Comparison of ENCODE assay signal across 14 cellular contexts in genomic region chrX:88135735-88136134, GRCh38.
DNase-seq lines count a peak whose midpoint lies in the region; ATAC-seq and TF ChIP-seq lines count a peak whose summit lies in the region.
"Had no signal": no experiment of that assay in that cellular context is flagged by ENCODE, and none has a peak within 500 bp of the region (broad histone marks: within the 10 kb centered on the region; RNA-seq: fewer than 3 reads in every experiment).

No MANE protein-coding gene starts in this region.

- no peak overlapping the region for H3K4me2 ChIP-seq in mesendoderm (ENCODE audit: low read length)

- no peak overlapping the region for H3K56ac ChIP-seq in mesendoderm (ENCODE audit: low read length)

- no peak overlapping the region for H4K8ac ChIP-seq in mesendoderm (ENCODE audit: low read depth, low read length)

- no CpG with 5 or more reads among the region's 3 CpGs for WGBS in mesendoderm (ENCODE audit: extremely low coverage, insufficient coverage, low lambda C conversion rate)

- H3K79me2 ChIP-seq in mesendoderm (ENCODE audit: control insufficient read depth, insufficient read depth, low read length): no peaks in the 10 kb centered on the region

- H2BK120ac ChIP-seq in mesendoderm (ENCODE audit: low read depth, low read length): no peak overlapping the region

- no peak overlapping the region for H2BK5ac ChIP-seq in mesendoderm (ENCODE audit: low read length)

- no peaks in the 10 kb centered on the region for H3K9me3 ChIP-seq in SK-N-MC (ENCODE audit: low read depth, low read length)
- no peaks in the 10 kb centered on the region for H3K9me3 ChIP-seq in ascending aorta

- H3K4me1 ChIP-seq in mesendoderm (ENCODE audit: control insufficient read depth, low read depth, low read length) (no peaks in the 10 kb centered on the region), ascending aorta (no peaks in the 10 kb centered on the region)

- no peak overlapping the region for H2BK15ac ChIP-seq in mesendoderm (replicated peaks; ENCODE audit: low read depth)

- H3K4me3 ChIP-seq in SK-N-MC: no peak overlapping the region
- H3K4me3 ChIP-seq in mesendoderm (ENCODE audit: low read length): no peak overlapping the region
- H3K4me3 ChIP-seq in ascending aorta: no peak overlapping the region

- H3K23ac ChIP-seq in mesendoderm (ENCODE audit: low read length): no peak overlapping the region

- H3K27ac ChIP-seq in SK-N-MC: no peak overlapping the region
- no peak overlapping the region for H3K27ac ChIP-seq in mesendoderm (ENCODE audit: low read depth, low read length)
- H3K27ac ChIP-seq in ascending aorta: no peak overlapping the region

- H3K9ac ChIP-seq in SK-N-MC (ENCODE audit: insufficient read length): no peak overlapping the region
- H3K9ac ChIP-seq in mesendoderm (ENCODE audit: low read length): no peak overlapping the region

- TF ChIP-seq CTCF in ascending aorta (IDR thresholded peaks at IDR 0.05): peak in 1 of 3 experiments; percentile 8

- no peak overlapping the region for H3K4ac ChIP-seq in mesendoderm (ENCODE audit: low read depth, low read length)

- ATAC-seq in HG02973 (IDR thresholded peaks at IDR 0.05; ENCODE audit: unreplicated experiment) (no peak), GM19351 (IDR thresholded peaks at IDR 0.05; ENCODE audit: unreplicated experiment) (no peak)
- ATAC-seq: activated T-helper 17 cell treated with anti-CD3 and anti-CD28 coated beads, Interleukin-2, amount 50 U/mL, for 72 hours; Right ventricle myocardium inferior had no signal

- H3K36me3 ChIP-seq in SK-N-MC (ENCODE audit: insufficient read depth, low read length) (no peaks in the 10 kb centered on the region), mesendoderm (ENCODE audit: control insufficient read depth, insufficient read depth, low read length) (no peaks in the 10 kb centered on the region), ascending aorta (no peaks in the 10 kb centered on the region)

- H3K18ac ChIP-seq in mesendoderm (ENCODE audit: low read length): no peak overlapping the region

- H3K79me1 ChIP-seq in mesendoderm (ENCODE audit: low read length): no peaks in the 10 kb centered on the region

- no peaks in the 10 kb centered on the region for H3K27me3 ChIP-seq in mesendoderm (ENCODE audit: insufficient read depth, low read length, poor library complexity)
- H3K27me3 ChIP-seq in ascending aorta: no peaks in the 10 kb centered on the region

- no peak for TF ChIP-seq EP300 in Ishikawa (IDR thresholded peaks at IDR 0.05; ENCODE audit: borderline replicate concordance)

- DNase-seq in DMS53 (lab: John Stamatoyannopoulos, UW) (peak; percentile 42), SK-N-MC (ENCODE audit: low read depth, low spot score) (peak; percentile 0), mesendoderm (peak; percentile 6), ascending aorta (ENCODE audit: low spot score in 2 of 2) (no peak)
- DNase-seq in stimulated activated CD4-positive, alpha-beta T cell treated with anti-CD3 and anti-CD28 coated beads, Interleukin-1b, Interleukin-23, amount 100 ng/mL, for 48 hours: no peak
- DNase-seq: central memory CD4-positive, alpha-beta T cell; immature natural killer cell; NCI-H2029; stimulated activated CD8-positive, alpha-beta memory T cell treated with anti-CD3 and anti-CD28 coated beads, Interleukin-4, amount 100 ng/mL, for 48 hours had no signal

- H4K5ac ChIP-seq in mesendoderm (ENCODE audit: low read length): no peak overlapping the region

- intact Hi-C loops in ascending aorta (cut with DNase I): no loop called here

- TF ChIP-seq RAD21 in Ishikawa (IDR thresholded peaks at IDR 0.05; ENCODE audit: low read depth): peak; percentile 41; the same call in 1 of the 2 replicates

- no peak overlapping the region for H2AK5ac ChIP-seq in mesendoderm (ENCODE audit: low read length)

TF ChIP-seq in Ishikawa, 13 proteins besides CTCF, POLR2A, EP300 and RAD21:
- TF ChIP-seq, protein P1, sequence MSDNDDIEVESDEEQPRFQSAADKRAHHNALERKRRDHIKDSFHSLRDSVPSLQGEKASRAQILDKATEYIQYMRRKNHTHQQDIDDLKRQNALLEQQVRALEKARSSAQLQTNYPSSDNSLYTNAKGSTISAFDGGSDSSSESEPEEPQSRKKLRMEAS (IDR thresholded peaks at IDR 0.05): no peak
- TF ChIP-seq USF1 (IDR thresholded peaks at IDR 0.05) (no peak), TAF1 (IDR thresholded peaks at IDR 0.05; ENCODE audit: low read depth) (no peak)
TF ChIP-seq in Ishikawa: peak in this region for 0.

Comparison
In these comparisons a context has a peak if more than half of its experiments do, and no peak if none do; other contexts are left out.
1. DNase-seq: peak in DMS53 (single experiment), SK-N-MC (single experiment) and mesendoderm (single experiment); none in ascending aorta (0 of 2) and stimulated activated CD4-positive, alpha-beta T cell treated with anti-CD3 and anti-CD28 coated beads, Interleukin-1b, Interleukin-23, amount 100 ng/mL, for 48 hours (single experiment).